6 cellular contexts compared by ENCODE assay signal in genomic region chr19:35845215-35846037, GRCh38. TPM values are rescaled to one million over a fixed set of nuclear protein-coding genes. Genes with fewer than 3 reads are reported as not detected.
DNase-seq lines count a peak whose midpoint lies in the region; FAIRE-seq and TF ChIP-seq lines count a peak whose summit lies in the region.

No MANE protein-coding gene starts in this region.

- no peak for TF ChIP-seq CTCF in epithelial cell of esophagus (IDR thresholded peaks at IDR 0.05; ENCODE audit: insufficient read depth, low read depth, low read length, missing control alignments)
- no peak for TF ChIP-seq CTCF in spleen (IDR thresholded peaks at IDR 0.05 in 8 of 11, conservative IDR thresholded peaks at IDR 0.05 in 3 of 11)

- intact Hi-C loops in spleen (cut with DNase I; ENCODE audit: low total_unique reads), result no loop called here

- peaks cover 7 to 25% (median 14%) of the 10 kb centered on the region in 6 donors for H3K4me1 ChIP-seq in spleen

- no peaks in the 10 kb centered on the region for H3K36me3 ChIP-seq in spleen

- H3K4me3 ChIP-seq in epithelial cell of esophagus (ENCODE audit: low read length), result no peak overlapping the region
- peak overlapping the region in 5 of 8 donors; percentile 12 to 57 (median 20) for H3K4me3 ChIP-seq in spleen

- no peak for FAIRE-seq in GM12891 (lab: Jason Lieb, UNC)

- H3K27ac ChIP-seq in spleen, result no peak overlapping the region

- 6 to 14% (median 8%) methylated on average over 40 to 63 of the region's 63 CpGs for WGBS in spleen, 5 donors

- TF ChIP-seq POLR2A in spleen (IDR thresholded peaks at IDR 0.05) (no peak), GM12891 (IDR thresholded peaks at IDR 0.05; ENCODE audit: low read depth, low read length) (no peak)

- H3K27me3 ChIP-seq in spleen (replicated peaks in 1 of 7), result peaks cover 4 to 94% (median 60%) of the 10 kb centered on the region in 7 donors

- DNase-seq in NCI-H748 (lab: John Stamatoyannopoulos, UW; ENCODE audit: unreplicated experiment), result peak; percentile 71
- DNase-seq in epithelial cell of esophagus (ENCODE audit: low read depth), result peak; percentile 40
- DNase-seq in spleen, result peak; percentile 70
- DNase-seq in NK-92 (lab: John Stamatoyannopoulos, UW; ENCODE audit: unreplicated experiment), result no peak
- no peak for DNase-seq in GM12891 (ENCODE audit: insufficient read length, low spot score)
- DNase-seq in activated effector memory CD4-positive, alpha-beta T cell treated with Interleukin-2 at 50 U/mL for 16 hours, result no peak

- H3K9me3 ChIP-seq in spleen, result no peaks in the 10 kb centered on the region

TF ChIP-seq in GM12891, 5 proteins besides CTCF, POLR2A, EP300 and RAD21:
- TF ChIP-seq POU2F2 (IDR thresholded peaks at IDR 0.05; ENCODE audit: low read depth, low read length) (no peak), POLR2AphosphoS5 (IDR thresholded peaks at IDR 0.05; ENCODE audit: low read depth, low read length) (no peak), PAX5 (IDR thresholded peaks at IDR 0.05; ENCODE audit: insufficient read depth, low read length, severe bottlenecking) (no peak)
TF ChIP-seq in GM12891: peak in this region for 0.

RNA-seq across cellular contexts. Expression of gene NPHS1, which starts 6.9 kb away (rescaled TPM):
- under 1 TPM in 2 of 7 donors, not detected in 5; 0.20 to 0.60 TPM for total RNA-seq in spleen
- polyA plus RNA-seq in spleen, result under 1 TPM; 0.10 to 0.58 (median 0.13) TPM
- not detected for polyA plus RNA-seq in GM12891 (2012; ENCODE audit: low read depth, missing spikeins)

RNA-seq across cellular contexts. Expression of gene KIRREL2, which starts 11.3 kb away (rescaled TPM):
- under 1 TPM in 1 of 7 donors, not detected in 6; 0.17 TPM for total RNA-seq in spleen
- polyA plus RNA-seq in spleen, result under 1 TPM; 0.10 to 0.27 (median 0.11) TPM
- polyA plus RNA-seq in GM12891 (2012; ENCODE audit: low read depth, missing spikeins), result 0.15 TPM

RNA-seq across cellular contexts. Expression of gene APLP1, which starts 22.9 kb away (rescaled TPM):
- total RNA-seq in spleen, result 1 to 10 TPM in 3 of 7 donors, under 1 TPM in 2, not detected in 2; 0.57 to 3.6 (median 1.1) TPM
- 1 to 10 TPM in 2 of 3 donors, under 1 TPM in 1; 0.99 to 2.6 (median 2.4) TPM for polyA plus RNA-seq in spleen
- polyA plus RNA-seq in GM12891 (2012; ENCODE audit: low read depth, missing spikeins), result 1.1 TPM

RNA-seq across cellular contexts. Expression of gene PRODH2, which starts 32.8 kb away (rescaled TPM):
- not detected for total RNA-seq in spleen
- polyA plus RNA-seq in spleen, result under 1 TPM in 1 of 3 donors, not detected in 2; 0.06 TPM
- polyA plus RNA-seq in GM12891 (2012; ENCODE audit: low read depth, missing spikeins), result not detected

RNA-seq across cellular contexts. Expression of gene NFKBID, which starts 54.9 kb away (rescaled TPM):
- total RNA-seq in spleen, result 10 to 100 TPM; 19.6 to 57.5 (median 30.3) TPM
- 10 to 100 TPM; 12.6 to 19.7 (median 18.1) TPM for polyA plus RNA-seq in spleen
- polyA plus RNA-seq in GM12891 (2012; ENCODE audit: low read depth, missing spikeins), result 26.0 TPM

Comparison
In these comparisons a context has a peak if more than half of its experiments do, and no peak if none do; other contexts are left out.
1. DNase-seq: peak in NCI-H748 (single experiment), epithelial cell of esophagus (single experiment) and spleen (single experiment); none in NK-92 (single experiment), GM12891 (single experiment) and activated effector memory CD4-positive, alpha-beta T cell treated with Interleukin-2 at 50 U/mL for 16 hours (single experiment).